Comparison of ENCODE assay signal across 1 cellular context in genomic region chr3:20245781-20246180, GRCh38.
TF ChIP-seq lines count a peak whose summit lies in the region.

No MANE protein-coding gene starts in this region.

TF ChIP-seq in HepG2, 621 proteins besides CTCF, POLR2A, EP300 and RAD21:
- no peak for TF ChIP-seq PITX1 (CRISPR knock-in tag; IDR thresholded peaks at IDR 0.05)
- TF ChIP-seq STAG1 (CRISPR knock-in tag; IDR thresholded peaks at IDR 0.05): peak; percentile 20; the same call in 1 of the 2 replicates
